Comparison of ENCODE assay signal across 27 cellular contexts in genomic region chr7:1993776-1994740, GRCh38.
DNase-seq lines count a peak whose midpoint lies in the region; ATAC-seq, FAIRE-seq and TF ChIP-seq lines count a peak whose summit lies in the region.
"Had no signal": no experiment of that assay in that cellular context is flagged by ENCODE, and none has a peak within 500 bp of the region (broad histone marks: within the 10 kb centered on the region; RNA-seq: fewer than 3 reads in every experiment).

No MANE protein-coding gene starts in this region.

- H3K4me1 ChIP-seq in SJCRH30: peaks cover 12% of the 10 kb centered on the region
- no peaks in the 10 kb centered on the region for H3K4me1 ChIP-seq in kidney (ENCODE audit: control insufficient read depth in 1 of 2, insufficient read depth in 1 of 2, low read depth in 1 of 2, low read length in 2 of 2)
- H3K4me1 ChIP-seq: upper lobe of left lung had no signal

- no peak overlapping the region for H3K9ac ChIP-seq in kidney (ENCODE audit: low read length in 2 of 2)

- H3K27me3 ChIP-seq in SJCRH30: no peaks in the 10 kb centered on the region
- H3K27me3 ChIP-seq: brain microvascular endothelial cell, esophagus muscularis mucosa, gastrocnemius medialis, upper lobe of left lung had no signal

- H3K4me3 ChIP-seq in SJCRH30 (no peak overlapping the region), kidney (ENCODE audit: low read length in 2 of 2) (no peak overlapping the region)
- H3K4me3 ChIP-seq: esophagus muscularis mucosa, gastrocnemius medialis, mucosa of descending colon, PC-9, psoas muscle, upper lobe of left lung had no signal

- peaks cover 10 to 18% of the 10 kb centered on the region in 2 donors for H3K4me1 Mint-ChIP-seq in stimulated activated naive B cell treated with anti-CD40 and anti-IgM and Interleukin-4, amounts not matched to agents 10 μg/mL and 1 μg/mL and 100 μg/mL, for 72 hours
- no peaks in the 10 kb centered on the region for H3K4me1 Mint-ChIP-seq in activated CD4-positive, alpha-beta memory T cell treated with anti-CD3 and anti-CD28 coated beads for 36 hours (ENCODE audit: low read depth)
- H3K4me1 Mint-ChIP-seq in type B pancreatic cell (ENCODE audit: unreplicated experiment): no peaks in the 10 kb centered on the region
- H3K4me1 Mint-ChIP-seq: activated naive CD8-positive, alpha-beta T cell treated with anti-CD3 and anti-CD28 coated beads, Interleukin-2, amount 10 ng/mL, durations not matched to agents 7 days and 5 days had no signal

- no peak for TF ChIP-seq CTCF in kidney (IDR thresholded peaks at IDR 0.05; ENCODE audit: borderline replicate concordance, extremely low read depth, insufficient read depth)
- TF ChIP-seq CTCF in type B pancreatic cell (conservative IDR thresholded peaks at IDR 0.05): no peak

- peak; percentile 19 for DNase-seq in NCI-H82 (lab: John Stamatoyannopoulos, UW)
- DNase-seq in NCI-H82 treated with DMSO at 0.1 percent for 48 hours (lab: John Stamatoyannopoulos, UW; ENCODE audit: unreplicated experiment): no peak
- DNase-seq in SJCRH30: no peak
- peak; percentile 64 for DNase-seq in kidney
- no peak for DNase-seq in stimulated activated naive B cell treated with anti-CD40 and anti-IgM and Interleukin-4, amounts not matched to agents 10 μg/mL and 1 μg/mL and 100 μg/mL, for 72 hours
- DNase-seq in activated CD4-positive, alpha-beta memory T cell treated with anti-CD3 and anti-CD28 coated beads for 36 hours: no peak
- no peak for DNase-seq in type B pancreatic cell (ENCODE audit: extremely low spot score, unreplicated experiment)
- DNase-seq: activated CD8-positive, alpha-beta memory T cell treated with anti-CD3 and anti-CD28 coated beads, Interleukin-2, amount 50 U/mL, for 48 hours; activated naive CD8-positive, alpha-beta T cell treated with anti-CD3 and anti-CD28 coated beads, Interleukin-2, amount 10 ng/mL, durations not matched to agents 7 days and 5 days; AML-193; brain microvascular endothelial cell; COR-L47; effector CD8-positive, alpha-beta T cell; hypothalamus; mucosa of descending colon; NCI-H1417 treated with DMSO at 0.1 percent for 48 hours; NCI-H748 treated with DMSO at 0.1 percent for 48 hours; PC-9; SIG-M5; stimulated activated CD4-positive, alpha-beta T cell treated with anti-CD3 and anti-CD28 coated beads, Interleukin-2, amount 100 ng/mL, for 48 hours had no signal

- no peaks in the 10 kb centered on the region for H3K36me3 ChIP-seq in SJCRH30
- no peaks in the 10 kb centered on the region for H3K36me3 ChIP-seq in kidney (ENCODE audit: control insufficient read depth in 1 of 2, insufficient read depth in 2 of 2, low read length in 2 of 2)
- H3K36me3 ChIP-seq: brain microvascular endothelial cell, esophagus muscularis mucosa, gastrocnemius medialis, upper lobe of left lung had no signal

- no peaks in the 10 kb centered on the region for H3K9me3 Mint-ChIP-seq in stimulated activated naive B cell treated with anti-CD40 and anti-IgM and Interleukin-4, amounts not matched to agents 10 μg/mL and 1 μg/mL and 100 μg/mL, for 72 hours
- H3K9me3 Mint-ChIP-seq in activated CD4-positive, alpha-beta memory T cell treated with anti-CD3 and anti-CD28 coated beads for 36 hours: no peaks in the 10 kb centered on the region
- H3K9me3 Mint-ChIP-seq in type B pancreatic cell: no peaks in the 10 kb centered on the region
- H3K9me3 Mint-ChIP-seq: activated naive CD8-positive, alpha-beta T cell treated with anti-CD3 and anti-CD28 coated beads, Interleukin-2, amount 10 ng/mL, durations not matched to agents 7 days and 5 days; T-helper 1 cell treated with Interleukin-12 subunit alpha and Interleukin-12 subunit beta and Interleukin-4 antibody, amounts not matched to agents 30 μg/mL and 1 μg/mL, for 36 hours had no signal

- H3K9me3 ChIP-seq in SJCRH30 (replicated peaks) (no peaks in the 10 kb centered on the region), kidney (ENCODE audit: control insufficient read depth in 1 of 2, low read length in 2 of 2) (no peaks in the 10 kb centered on the region)
- H3K9me3 ChIP-seq: esophagus muscularis mucosa, gastrocnemius medialis, mucosa of descending colon, psoas muscle, upper lobe of left lung had no signal

- no peak for ATAC-seq in stimulated activated naive B cell treated with anti-CD40 and anti-IgM and Interleukin-4, amounts not matched to agents 10 μg/mL and 1 μg/mL and 100 μg/mL, for 72 hours (replicated peaks)
- no peak for ATAC-seq in HG03025 (IDR thresholded peaks at IDR 0.05; ENCODE audit: low FRiP score, unreplicated experiment)
- ATAC-seq: mucosa of descending colon had no signal

- CTCF ChIA-PET in activated CD4-positive, alpha-beta memory T cell treated with anti-CD3 and anti-CD28 coated beads for 36 hours (lab: Charles Lee): no interaction called here

- POLR2A ChIA-PET in activated CD4-positive, alpha-beta memory T cell treated with anti-CD3 and anti-CD28 coated beads for 36 hours (lab: Charles Lee): no interaction called here

- intact Hi-C loops in kidney (cut with DNase I): no loop called here
- intact Hi-C loops in activated CD4-positive, alpha-beta memory T cell treated with anti-CD3 and anti-CD28 coated beads for 36 hours (cut with micrococcal nuclease): no loop called here

- no peaks in the 10 kb centered on the region for H3K27me3 Mint-ChIP-seq in stimulated activated naive B cell treated with anti-CD40 and anti-IgM and Interleukin-4, amounts not matched to agents 10 μg/mL and 1 μg/mL and 100 μg/mL, for 72 hours
- no peaks in the 10 kb centered on the region for H3K27me3 Mint-ChIP-seq in activated CD4-positive, alpha-beta memory T cell treated with anti-CD3 and anti-CD28 coated beads for 36 hours
- H3K27me3 Mint-ChIP-seq in type B pancreatic cell: no peaks in the 10 kb centered on the region
- H3K27me3 Mint-ChIP-seq: activated naive CD8-positive, alpha-beta T cell treated with anti-CD3 and anti-CD28 coated beads, Interleukin-2, amount 10 ng/mL, durations not matched to agents 7 days and 5 days had no signal

- FAIRE-seq in kidney (lab: Jason Lieb, UNC): no peak
- FAIRE-seq: islet of Langerhans had no signal

- H3K36me3 Mint-ChIP-seq in stimulated activated naive B cell treated with anti-CD40 and anti-IgM and Interleukin-4, amounts not matched to agents 10 μg/mL and 1 μg/mL and 100 μg/mL, for 72 hours: peaks cover 18 to 27% of the 10 kb centered on the region in 2 donors
- H3K36me3 Mint-ChIP-seq in activated CD4-positive, alpha-beta memory T cell treated with anti-CD3 and anti-CD28 coated beads for 36 hours: no peaks in the 10 kb centered on the region
- H3K36me3 Mint-ChIP-seq in type B pancreatic cell: no peaks in the 10 kb centered on the region
- H3K36me3 Mint-ChIP-seq: activated naive CD8-positive, alpha-beta T cell treated with anti-CD3 and anti-CD28 coated beads, Interleukin-2, amount 10 ng/mL, durations not matched to agents 7 days and 5 days had no signal

- H3K27ac Mint-ChIP-seq in stimulated activated naive B cell treated with anti-CD40 and anti-IgM and Interleukin-4, amounts not matched to agents 10 μg/mL and 1 μg/mL and 100 μg/mL, for 72 hours: peak overlapping the region; percentile 70
- no peak overlapping the region for H3K27ac Mint-ChIP-seq in activated CD4-positive, alpha-beta memory T cell treated with anti-CD3 and anti-CD28 coated beads for 36 hours
- H3K27ac Mint-ChIP-seq in type B pancreatic cell: no peak overlapping the region
- H3K27ac Mint-ChIP-seq: T-helper 1 cell treated with Interleukin-12 subunit alpha and Interleukin-12 subunit beta and Interleukin-4 antibody, amounts not matched to agents 30 μg/mL and 1 μg/mL, for 36 hours had no signal

- peak overlapping the region; percentile 31; the same call in 1 of the 2 replicates for H3K27ac ChIP-seq in SJCRH30
- H3K27ac ChIP-seq in kidney (ENCODE audit: low read depth in 2 of 2, low read length in 2 of 2): no peak overlapping the region
- H3K27ac ChIP-seq: brain microvascular endothelial cell, esophagus muscularis mucosa, gastrocnemius medialis, PC-9, psoas muscle, upper lobe of left lung had no signal

- no peak overlapping the region for H3K4me3 Mint-ChIP-seq in stimulated activated naive B cell treated with anti-CD40 and anti-IgM and Interleukin-4, amounts not matched to agents 10 μg/mL and 1 μg/mL and 100 μg/mL, for 72 hours
- no peak overlapping the region for H3K4me3 Mint-ChIP-seq in activated CD4-positive, alpha-beta memory T cell treated with anti-CD3 and anti-CD28 coated beads for 36 hours
- H3K4me3 Mint-ChIP-seq in type B pancreatic cell: no peak overlapping the region
- H3K4me3 Mint-ChIP-seq: activated naive CD8-positive, alpha-beta T cell treated with anti-CD3 and anti-CD28 coated beads, Interleukin-2, amount 10 ng/mL, durations not matched to agents 7 days and 5 days; T-helper 1 cell treated with Interleukin-12 subunit alpha and Interleukin-12 subunit beta and Interleukin-4 antibody, amounts not matched to agents 30 μg/mL and 1 μg/mL, for 36 hours had no signal

Comparison
In these comparisons a context has a peak if more than half of its experiments do, and no peak if none do; other contexts are left out.
1. DNase-seq: peak in NCI-H82 (single experiment) and kidney (single experiment); none in NCI-H82 treated with DMSO at 0.1 percent for 48 hours (single experiment), SJCRH30 (0 of 2), stimulated activated naive B cell treated with anti-CD40 and anti-IgM and Interleukin-4, amounts not matched to agents 10 μg/mL and 1 μg/mL and 100 μg/mL, for 72 hours (single experiment), activated CD4-positive, alpha-beta memory T cell treated with anti-CD3 and anti-CD28 coated beads for 36 hours (single experiment) and type B pancreatic cell (single experiment).